Comparison of ENCODE assay signal across 8 cellular contexts in the genomic region with DNA sequence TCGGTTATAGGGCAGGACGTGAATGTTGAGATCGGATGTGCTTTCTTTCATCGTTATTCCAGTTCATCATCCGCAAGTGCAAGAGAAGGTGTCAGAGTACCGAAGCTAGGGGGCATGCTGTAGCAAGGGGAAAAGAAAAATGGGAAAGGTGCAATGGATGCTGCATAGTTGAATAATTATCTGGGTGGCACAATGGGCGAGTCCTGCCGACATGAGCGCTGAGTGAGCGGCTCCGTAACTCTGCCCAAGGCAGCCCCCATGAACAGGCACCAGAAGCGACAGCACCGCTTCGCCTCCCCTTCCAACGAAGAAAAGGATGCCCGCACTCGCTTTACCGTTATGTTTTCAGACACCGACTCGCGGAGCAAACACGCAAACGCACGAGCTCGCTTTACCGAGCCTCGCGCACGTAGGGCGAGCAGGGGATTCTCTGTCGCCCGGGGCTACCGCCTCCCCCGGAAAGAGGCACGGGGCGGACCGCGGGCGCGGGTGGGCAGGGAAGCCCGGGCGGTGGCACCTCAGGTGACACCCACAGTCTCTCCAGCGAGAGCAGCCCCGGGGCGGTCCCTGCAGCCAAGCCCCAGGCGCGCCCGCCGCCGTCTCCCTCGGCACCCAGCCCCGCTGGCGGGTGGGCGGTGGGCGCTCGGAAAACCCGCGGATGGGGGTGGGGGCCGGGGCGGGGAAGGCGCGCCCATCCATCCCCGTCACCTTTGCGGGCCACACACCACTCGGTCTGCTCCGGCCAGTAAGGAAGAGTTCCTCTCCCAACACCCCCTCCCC. TPM values are rescaled to one million over a fixed set of nuclear protein-coding genes. Genes with fewer than 3 reads are reported as not detected.
DNase-seq lines count a peak whose midpoint lies in the region; TF ChIP-seq lines count a peak whose summit lies in the region.

No MANE protein-coding gene starts in this region.

- peaks cover 0 to 31% of the 10 kb centered on the region in 2 donors for H3K4me1 ChIP-seq in right atrium auricular region

- peak overlapping the region; percentile 72 for H3K27ac Mint-ChIP-seq in progenitor cell of endocrine pancreas

- no peaks in the 10 kb centered on the region for H3K27me3 Mint-ChIP-seq in progenitor cell of endocrine pancreas

- H3K27ac ChIP-seq in right atrium auricular region: peak overlapping the region; percentile 76 to 82

- H3K9me3 ChIP-seq in right atrium auricular region: no peaks in the 10 kb centered on the region

- no peaks in the 10 kb centered on the region for H3K9me3 Mint-ChIP-seq in progenitor cell of endocrine pancreas (ENCODE audit: low read depth)

- no peaks in the 10 kb centered on the region for H3K36me3 ChIP-seq in right atrium auricular region

- H3K4me3 ChIP-seq in right atrium auricular region: peak overlapping the region; percentile 88 to 93

- TF ChIP-seq CTCF in right atrium auricular region (IDR thresholded peaks at IDR 0.05): peak; percentile 33 to 82
- TF ChIP-seq CTCF in progenitor cell of endocrine pancreas (IDR thresholded peaks at IDR 0.05; ENCODE audit: unreplicated experiment): peak; percentile 53

- DNase-seq in DMS 273 (lab: John Stamatoyannopoulos, UW; ENCODE audit: unreplicated experiment): peak; percentile 87
- DNase-seq in HCEC 1CT: peak; percentile 67
- peak; percentile 56 for DNase-seq in NCI-H1436 (lab: John Stamatoyannopoulos, UW)
- peak; percentile 42 to 72 (median 56) for DNase-seq in T-helper 1 cell
- DNase-seq in amygdala (lab: John Stamatoyannopoulos, UW): peak in 46 of 56 donors; percentile 5 to 69 (median 35)
- DNase-seq in right atrium auricular region (ENCODE audit: low spot score): peak; percentile 66
- DNase-seq in progenitor cell of endocrine pancreas (ENCODE audit: low spot score, unreplicated experiment): peak; percentile 26
- peak; percentile 42 for DNase-seq in ureter (ENCODE audit: low spot score)

- no peaks in the 10 kb centered on the region for H3K36me3 Mint-ChIP-seq in progenitor cell of endocrine pancreas (ENCODE audit: insufficient read depth)

- no peaks in the 10 kb centered on the region for H3K27me3 ChIP-seq in right atrium auricular region

- peak overlapping the region; percentile 90 for H3K4me3 Mint-ChIP-seq in progenitor cell of endocrine pancreas (ENCODE audit: low read depth)

- peaks cover 19% of the 10 kb centered on the region for H3K4me1 Mint-ChIP-seq in progenitor cell of endocrine pancreas (ENCODE audit: low read depth)

RNA-seq across cellular contexts. Expression of a gene that starts 0.7 kb away (rescaled TPM):
- 1 to 10 TPM; 3.5 to 4.8 TPM for total RNA-seq in right atrium auricular region
- total RNA-seq in progenitor cell of endocrine pancreas: 45.6 and 46.4 TPM in 2 replicates
- 5.9 TPM for total RNA-seq in ureter

RNA-seq across cellular contexts. Expression of a gene that starts 1.4 kb away (rescaled TPM):
- total RNA-seq in right atrium auricular region: 10 to 100 TPM in 1 of 2 donors, 1 to 10 TPM in 1; 9.9 to 10.1 TPM
- 21.5 and 24.9 TPM in 2 replicates for total RNA-seq in progenitor cell of endocrine pancreas
- 30.4 TPM for total RNA-seq in ureter

Comparison
In these comparisons a context has a peak if more than half of its experiments do, and no peak if none do; other contexts are left out.
1. Peak in every context shown above with its lines: DNase-seq, H3K4me3 ChIP-seq and H3K27ac ChIP-seq.
2. DNase-seq: peak in every context shown above with its lines; median percentile 87 in DMS 273; 67 in HCEC 1CT; 66 in right atrium auricular region; 56 in NCI-H1436; 56 in T-helper 1 cell; 42 in ureter; 35 in amygdala; 26 in progenitor cell of endocrine pancreas.